In genomic region chr1:53183277-53183990, GRCh38 we compare ENCODE assay signal across 1 cellular context.
TF ChIP-seq lines count a peak whose summit lies in the region.

No MANE protein-coding gene starts in this region.

TF ChIP-seq in HepG2, 621 proteins besides CTCF, POLR2A, EP300 and RAD21 (continued from another document and continues in another):
- 0 out of 2 replicates have a peak, but pooled peaks have one; percentile 56 for TF ChIP-seq MXD4 (CRISPR knock-in tag; IDR thresholded peaks at IDR 0.05)
- no peak for TF ChIP-seq PREB (CRISPR knock-in tag; IDR thresholded peaks at IDR 0.05)
- peak; percentile 42; the same call in 1 of the 2 replicates for TF ChIP-seq HHEX (CRISPR knock-in tag; IDR thresholded peaks at IDR 0.05)
- TF ChIP-seq ZNF703 (CRISPR knock-in tag; IDR thresholded peaks at IDR 0.05; ENCODE audit: borderline replicate concordance), result no peak; the same call in 1 of the 2 replicates
- TF ChIP-seq KLF9 (CRISPR knock-in tag; IDR thresholded peaks at IDR 0.05; ENCODE audit: low read depth), result no peak; the same call in 1 of the 2 replicates
- TF ChIP-seq BCL6 (CRISPR knock-in tag; IDR thresholded peaks at IDR 0.05), result peak; percentile 87
- no peak for TF ChIP-seq ZNF543 (CRISPR knock-in tag; IDR thresholded peaks at IDR 0.05)
- TF ChIP-seq ELF3 (CRISPR knock-in tag; IDR thresholded peaks at IDR 0.05), result peak; percentile 56
- no peak for TF ChIP-seq ZBTB42 (CRISPR knock-in tag; IDR thresholded peaks at IDR 0.05)
- TF ChIP-seq ZNF562 (CRISPR knock-in tag; IDR thresholded peaks at IDR 0.05; ENCODE audit: borderline replicate concordance), result no peak
- TF ChIP-seq KDM5A (IDR thresholded peaks at IDR 0.05; ENCODE audit: borderline replicate concordance, low read length), result no peak; the same call in 1 of the 2 replicates
- TF ChIP-seq RFX5 (IDR thresholded peaks at IDR 0.05; ENCODE audit: low read depth, low read length), result no peak
- TF ChIP-seq FOSL1 (CRISPR knock-in tag; IDR thresholded peaks at IDR 0.05; ENCODE audit: borderline replicate concordance), result no peak
- no peak for TF ChIP-seq EEA1 (CRISPR knock-in tag; IDR thresholded peaks at IDR 0.05; ENCODE audit: borderline replicate concordance)
- no peak for TF ChIP-seq EZH2 (conservative IDR thresholded peaks at IDR 0.05; ENCODE audit: low read depth, low read length)
- peak; percentile 71; the same call in 1 of the 2 replicates for TF ChIP-seq KAT7 (CRISPR knock-in tag; IDR thresholded peaks at IDR 0.05; ENCODE audit: borderline replicate concordance)
- no peak for TF ChIP-seq ZBTB2 (CRISPR knock-in tag; IDR thresholded peaks at IDR 0.05; ENCODE audit: low read depth)
- TF ChIP-seq ZNF556 (CRISPR knock-in tag; IDR thresholded peaks at IDR 0.05; ENCODE audit: borderline replicate concordance), result peak; percentile 55; the same call in 1 of the 2 replicates
- peak; percentile 60; the same call in 1 of the 2 replicates for TF ChIP-seq ZNF788 (CRISPR knock-in tag; IDR thresholded peaks at IDR 0.05; ENCODE audit: borderline replicate concordance)
- no peak for TF ChIP-seq ZSCAN20 (CRISPR knock-in tag; IDR thresholded peaks at IDR 0.05; ENCODE audit: borderline replicate concordance)
- no peak for TF ChIP-seq ZNF549 (CRISPR knock-in tag; IDR thresholded peaks at IDR 0.05)
- no peak for TF ChIP-seq NFYB (CRISPR knock-in tag; IDR thresholded peaks at IDR 0.05)
- TF ChIP-seq ZNF282 (IDR thresholded peaks at IDR 0.05; ENCODE audit: partially characterized antibody), result no peak
- peak; percentile 81; the same call in 1 of the 2 replicates for TF ChIP-seq SOX5 (CRISPR knock-in tag; IDR thresholded peaks at IDR 0.05; ENCODE audit: borderline replicate concordance)
- TF ChIP-seq EHMT2 (IDR thresholded peaks at IDR 0.05; ENCODE audit: borderline replicate concordance, low read depth, low read length), result peak; percentile 82; the same call in 1 of the 2 replicates
- TF ChIP-seq HCFC1 (IDR thresholded peaks at IDR 0.05; ENCODE audit: low read depth, low read length), result 0 out of 2 replicates have a peak, but pooled peaks have one; percentile 12
- 0 out of 2 replicates have a peak, but pooled peaks have one; percentile 28 for TF ChIP-seq ZNF589 (CRISPR knock-in tag; conservative IDR thresholded peaks at IDR 0.05)
- no peak for TF ChIP-seq CSRNP1 (CRISPR knock-in tag; IDR thresholded peaks at IDR 0.05)
- no peak for TF ChIP-seq FIP1L1 (IDR thresholded peaks at IDR 0.05; ENCODE audit: borderline replicate concordance, insufficient read depth, low read depth, low read length)
- TF ChIP-seq THRA (CRISPR knock-in tag; IDR thresholded peaks at IDR 0.05; ENCODE audit: borderline replicate concordance), result peak; percentile 75
- TF ChIP-seq MAFK (conservative IDR thresholded peaks at IDR 0.05 in 1 of 2, IDR thresholded peaks at IDR 0.05 in 1 of 2; ENCODE audit: low read length in 2 of 2), result no peak; a peak in 1 of 4 replicates
- no peak for TF ChIP-seq THAP9 (CRISPR knock-in tag; IDR thresholded peaks at IDR 0.05; ENCODE audit: borderline replicate concordance)
- TF ChIP-seq BRCA1 (CRISPR knock-in tag; IDR thresholded peaks at IDR 0.05), result peak; percentile 59; the same call in 1 of the 2 replicates
- TF ChIP-seq HNF4A (CRISPR knock-in tag; IDR thresholded peaks at IDR 0.05), result peak; percentile 98
- 0 out of 2 replicates have a peak, but pooled peaks have one; percentile 65 for TF ChIP-seq ISX (CRISPR knock-in tag; conservative IDR thresholded peaks at IDR 0.05)
- no peak for TF ChIP-seq SMAD9 (CRISPR knock-in tag; IDR thresholded peaks at IDR 0.05)
- peak; percentile 89; the same call in 1 of the 2 replicates for TF ChIP-seq ZFP1 (CRISPR knock-in tag; IDR thresholded peaks at IDR 0.05)
- no peak for TF ChIP-seq KDM4B (CRISPR knock-in tag; IDR thresholded peaks at IDR 0.05)
- TF ChIP-seq SIN3A (IDR thresholded peaks at IDR 0.05; ENCODE audit: borderline replicate concordance, low read depth, low read length), result peak; percentile 62; the same call in 1 of the 2 replicates
- TF ChIP-seq ZNF766 (CRISPR knock-in tag; IDR thresholded peaks at IDR 0.05; ENCODE audit: borderline replicate concordance), result peak; percentile 62; the same call in 1 of the 2 replicates
- no peak for TF ChIP-seq ATF3 (CRISPR knock-in tag; IDR thresholded peaks at IDR 0.05)
- TF ChIP-seq HNRNPLL (IDR thresholded peaks at IDR 0.05; ENCODE audit: low read depth, low read length, poor library complexity, severe bottlenecking), result no peak
- 0 out of 2 replicates have a peak, but pooled peaks have one; percentile 1 for TF ChIP-seq BATF2 (CRISPR knock-in tag; IDR thresholded peaks at IDR 0.05)
- TF ChIP-seq ZNF142 (CRISPR knock-in tag; IDR thresholded peaks at IDR 0.05), result no peak
- TF ChIP-seq BCLAF1 (IDR thresholded peaks at IDR 0.05), result no peak
- 0 out of 2 replicates have a peak, but pooled peaks have one; percentile 30 for TF ChIP-seq ZNF263 (CRISPR knock-in tag; IDR thresholded peaks at IDR 0.05)
- no peak for TF ChIP-seq NBN (conservative IDR thresholded peaks at IDR 0.05)
